Comparison of ENCODE assay signal across 8 cellular contexts in genomic region chr7:75879771-75880184, GRCh38. TPM values are rescaled to one million over a fixed set of nuclear protein-coding genes. Genes with fewer than 3 reads are reported as not detected.
DNase-seq lines count a peak whose midpoint lies in the region; ATAC-seq, FAIRE-seq and TF ChIP-seq lines count a peak whose summit lies in the region.

No MANE protein-coding gene starts in this region.

- H3K9me3 ChIP-seq in subcutaneous abdominal adipose tissue (ENCODE audit: control insufficient read depth in 5 of 5, low read length in 5 of 5), result no peaks in the 10 kb centered on the region

- no peak for ATAC-seq in HG03571 (IDR thresholded peaks at IDR 0.05; ENCODE audit: unreplicated experiment)

- peaks cover 6% of the 10 kb centered on the region for H3K36me3 Mint-ChIP-seq in activated naive CD8-positive, alpha-beta T cell
- peaks cover 0 to 12% (median 3%) of the 10 kb centered on the region in 3 donors for H3K36me3 Mint-ChIP-seq in immature natural killer cell

- H3K9me3 Mint-ChIP-seq in activated naive CD8-positive, alpha-beta T cell (ENCODE audit: low read depth), result no peaks in the 10 kb centered on the region
- no peaks in the 10 kb centered on the region for H3K9me3 Mint-ChIP-seq in immature natural killer cell

- H3K4me1 ChIP-seq in subcutaneous abdominal adipose tissue (ENCODE audit: control insufficient read depth in 5 of 5, insufficient read depth in 5 of 5, low read length in 5 of 5), result peaks cover 6 to 36% (median 29%) of the 10 kb centered on the region in 5 donors

- DNase-seq in EH (ENCODE audit: low read depth) (peak; percentile 71), LoVo (ENCODE audit: low spot score) (peak; percentile 11), immature natural killer cell (peak in 1 of 3 donors; percentile 10), globus pallidus (ENCODE audit: low spot score) (no peak), H54 (ENCODE audit: insufficient read length, low spot score) (no peak)

- no peak for FAIRE-seq in H54 (lab: Jason Lieb, UNC)

- peak overlapping the region; percentile 79 for H3K27ac ChIP-seq in subcutaneous abdominal adipose tissue (ENCODE audit: low read depth, low read length)

- peak overlapping the region; percentile 70 to 94 (median 89) for H3K4me3 ChIP-seq in subcutaneous abdominal adipose tissue (ENCODE audit: low read depth in 1 of 5, low read length in 5 of 5)

- H3K27me3 Mint-ChIP-seq in activated naive CD8-positive, alpha-beta T cell, result no peaks in the 10 kb centered on the region
- H3K27me3 Mint-ChIP-seq in immature natural killer cell (ENCODE audit: low read depth in 3 of 3), result peaks cover 0 to 4% (median 0%) of the 10 kb centered on the region in 3 donors

- H3K9ac ChIP-seq in subcutaneous abdominal adipose tissue (ENCODE audit: low read length in 5 of 5), result peak overlapping the region; percentile 65 to 95 (median 73)

- peaks cover 36% of the 10 kb centered on the region for H3K4me1 Mint-ChIP-seq in activated naive CD8-positive, alpha-beta T cell (ENCODE audit: low read depth)
- H3K4me1 Mint-ChIP-seq in immature natural killer cell, result peaks cover 22 to 31% of the 10 kb centered on the region in 2 donors

- TF ChIP-seq POLR2A in H54 (IDR thresholded peaks at IDR 0.05; ENCODE audit: low read depth, low read length), result no peak

- peak overlapping the region; percentile 99 for H3K4me3 Mint-ChIP-seq in activated naive CD8-positive, alpha-beta T cell
- peak overlapping the region; percentile 96 to 99 (median 97) for H3K4me3 Mint-ChIP-seq in immature natural killer cell

- no peaks in the 10 kb centered on the region for H3K27me3 ChIP-seq in subcutaneous abdominal adipose tissue (ENCODE audit: control insufficient read depth in 5 of 5, insufficient read depth in 4 of 5, low read length in 5 of 5)

- peak overlapping the region; percentile 91 for H3K27ac Mint-ChIP-seq in activated naive CD8-positive, alpha-beta T cell
- H3K27ac Mint-ChIP-seq in immature natural killer cell, result peak overlapping the region; percentile 82 to 97 (median 95)

- peaks cover 0 to 35% (median 30%) of the 10 kb centered on the region in 5 donors for H3K36me3 ChIP-seq in subcutaneous abdominal adipose tissue (ENCODE audit: control insufficient read depth in 5 of 5, insufficient read depth in 5 of 5, low read length in 5 of 5)

RNA-seq across cellular contexts. Expression of gene RHBDD2, which starts 0.9 kb away (rescaled TPM):
- polyA plus RNA-seq in immature natural killer cell, result 100 to 1,000 TPM in 2 of 3 donors, 10 to 100 TPM in 1; 79.5 to 161 (median 104) TPM

RNA-seq across cellular contexts. Expression of gene POR, which starts 35.2 kb away (rescaled TPM):
- 10 to 100 TPM; 49.5 to 68.9 (median 64.4) TPM for polyA plus RNA-seq in immature natural killer cell

Comparison
In these comparisons a context has a peak if more than half of its experiments do, and no peak if none do; other contexts are left out.
1. DNase-seq: peak in EH (single experiment) and LoVo (single experiment); none in globus pallidus (single experiment) and H54 (single experiment).